ENCODE assay signal across 10 cellular contexts in the genomic region with DNA sequence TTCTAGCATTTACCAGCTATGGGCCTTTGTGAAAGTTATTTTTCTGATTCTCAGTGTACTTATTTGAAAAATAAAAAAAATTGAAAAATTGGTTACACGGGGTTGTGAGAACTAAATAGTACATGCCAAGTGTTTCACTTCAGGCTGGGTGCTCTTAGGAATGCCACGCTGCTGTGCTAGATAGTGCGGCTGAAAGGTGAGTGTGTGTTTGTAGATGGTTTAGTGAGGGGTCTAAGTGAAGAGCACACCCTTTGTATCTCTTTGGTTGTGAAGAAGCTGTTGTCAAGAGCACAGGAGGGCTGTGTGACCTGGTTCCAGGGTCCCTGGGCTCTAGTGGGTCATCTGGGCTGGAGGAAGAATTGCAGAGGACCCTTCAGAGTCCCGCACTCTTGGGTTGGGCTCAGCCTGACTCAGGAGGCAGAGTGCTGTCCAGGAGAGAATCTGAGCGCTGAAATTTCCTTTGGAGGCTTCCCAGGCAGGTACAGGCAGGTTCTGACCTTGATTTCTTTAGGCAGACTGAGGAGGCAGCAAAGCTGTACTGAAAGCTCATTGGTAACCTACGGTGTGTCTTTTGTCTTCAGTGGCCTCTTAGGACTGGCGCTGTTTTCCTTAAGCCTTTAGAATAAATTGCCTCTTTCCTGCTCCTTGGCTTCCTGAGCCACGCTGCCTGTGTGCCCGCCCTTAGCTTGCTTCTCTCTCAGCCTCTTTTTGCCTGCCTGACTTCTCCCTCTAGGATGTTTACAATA. TPM values are rescaled to one million over a fixed set of nuclear protein-coding genes. Genes with fewer than 3 reads are reported as not detected.
DNase-seq lines count a peak whose midpoint lies in the region; ATAC-seq and TF ChIP-seq lines count a peak whose summit lies in the region.
"Had no signal": no experiment of that assay in that cellular context is flagged by ENCODE, and none has a peak within 500 bp of the region (broad histone marks: within the 10 kb centered on the region; RNA-seq: fewer than 3 reads in every experiment).

No MANE protein-coding gene starts in this region.

- TF ChIP-seq CTCF in natural killer cell (IDR thresholded peaks at IDR 0.05): no peak

- H3K36me3 Mint-ChIP-seq in natural killer cell: no peaks in the 10 kb centered on the region
- H3K36me3 Mint-ChIP-seq in natural killer cell treated with Interleukin-12 subunit alpha and Interleukin-12 subunit beta and Interleukin-15 and Interleukin-18, amount 100 ng/mL, for 72 hours: no peaks in the 10 kb centered on the region
- no peaks in the 10 kb centered on the region for H3K36me3 Mint-ChIP-seq in effector memory CD8-positive, alpha-beta T cell (ENCODE audit: insufficient read depth)

- H3K27me3 ChIP-seq in mucosa of stomach (ENCODE audit: control insufficient read depth, insufficient read depth, low read length): no peaks in the 10 kb centered on the region
- H3K27me3 ChIP-seq: MG63 had no signal

- H3K9ac ChIP-seq in mucosa of stomach (ENCODE audit: low read length): peak overlapping the region; percentile 50

- H3K36me3 ChIP-seq in mucosa of stomach (ENCODE audit: control insufficient read depth, insufficient read depth, low read length): no peaks in the 10 kb centered on the region
- H3K36me3 ChIP-seq: MG63 had no signal

- no peaks in the 10 kb centered on the region for H3K9me3 ChIP-seq in mucosa of stomach (ENCODE audit: control insufficient read depth, low read length)
- H3K9me3 ChIP-seq: MG63 had no signal

- H3K27me3 Mint-ChIP-seq in natural killer cell (ENCODE audit: low read depth in 2 of 2): no peaks in the 10 kb centered on the region
- no peaks in the 10 kb centered on the region for H3K27me3 Mint-ChIP-seq in natural killer cell treated with Interleukin-12 subunit alpha and Interleukin-12 subunit beta and Interleukin-15 and Interleukin-18, amount 100 ng/mL, for 72 hours
- no peaks in the 10 kb centered on the region for H3K27me3 Mint-ChIP-seq in effector memory CD8-positive, alpha-beta T cell

- no peak overlapping the region for H3K4me3 ChIP-seq in mucosa of stomach (ENCODE audit: low read length)
- H3K4me3 ChIP-seq: MG63 had no signal

- peaks cover 72 to 85% of the 10 kb centered on the region in 2 donors for H3K4me1 Mint-ChIP-seq in natural killer cell
- H3K4me1 Mint-ChIP-seq in natural killer cell treated with Interleukin-12 subunit alpha and Interleukin-12 subunit beta and Interleukin-15 and Interleukin-18, amount 100 ng/mL, for 72 hours (ENCODE audit: low read depth in 2 of 2): peaks cover 63 to 68% of the 10 kb centered on the region in 2 donors
- peaks cover 57 to 75% of the 10 kb centered on the region in 2 donors for H3K4me1 Mint-ChIP-seq in effector memory CD8-positive, alpha-beta T cell (ENCODE audit: low read depth in 2 of 2)

- ATAC-seq in natural killer cell (no peak), HG03139 (IDR thresholded peaks at IDR 0.05; ENCODE audit: unreplicated experiment) (no peak)
- no peak for ATAC-seq in natural killer cell treated with Interleukin-12 subunit alpha and Interleukin-12 subunit beta and Interleukin-15 and Interleukin-18, amount 100 ng/mL, for 72 hours
- no peak for ATAC-seq in effector memory CD8-positive, alpha-beta T cell (replicated peaks)

- intact Hi-C loops in natural killer cell (cut with micrococcal nuclease): no loop called here

- peak overlapping the region; percentile 46 to 71 for H3K27ac Mint-ChIP-seq in natural killer cell
- H3K27ac Mint-ChIP-seq in natural killer cell treated with Interleukin-12 subunit alpha and Interleukin-12 subunit beta and Interleukin-15 and Interleukin-18, amount 100 ng/mL, for 72 hours: peak overlapping the region in 1 of 2 donors; percentile 63
- H3K27ac Mint-ChIP-seq in effector memory CD8-positive, alpha-beta T cell: peak overlapping the region; percentile 57 to 87

- peaks cover 57% of the 10 kb centered on the region for H3K4me1 ChIP-seq in mucosa of stomach (ENCODE audit: control insufficient read depth, insufficient read depth, low read length)

- no peaks in the 10 kb centered on the region for H3K9me3 Mint-ChIP-seq in natural killer cell
- no peaks in the 10 kb centered on the region for H3K9me3 Mint-ChIP-seq in natural killer cell treated with Interleukin-12 subunit alpha and Interleukin-12 subunit beta and Interleukin-15 and Interleukin-18, amount 100 ng/mL, for 72 hours
- H3K9me3 Mint-ChIP-seq in effector memory CD8-positive, alpha-beta T cell: no peaks in the 10 kb centered on the region

- TF ChIP-seq POLR2A in erythroblast (IDR thresholded peaks at IDR 0.05; ENCODE audit: low read length): no peak

- H3K4me3 Mint-ChIP-seq in natural killer cell: no peak overlapping the region
- H3K4me3 Mint-ChIP-seq in natural killer cell treated with Interleukin-12 subunit alpha and Interleukin-12 subunit beta and Interleukin-15 and Interleukin-18, amount 100 ng/mL, for 72 hours: no peak overlapping the region
- H3K4me3 Mint-ChIP-seq in effector memory CD8-positive, alpha-beta T cell: peak overlapping the region; percentile 0 to 6

- no peak for DNase-seq in natural killer cell
- no peak for DNase-seq in natural killer cell treated with Interleukin-12 subunit alpha and Interleukin-12 subunit beta and Interleukin-15 and Interleukin-18, amount 100 ng/mL, for 72 hours (ENCODE audit: low spot score)
- no peak for DNase-seq in effector memory CD8-positive, alpha-beta T cell
- no peak for DNase-seq in SKM-1 (lab: John Stamatoyannopoulos, UW; ENCODE audit: unreplicated experiment)
- DNase-seq in erythroblast (lab: John Stamatoyannopoulos, UW): no peak
- DNase-seq in NCI-H1417 (lab: John Stamatoyannopoulos, UW): no peak
- DNase-seq: activated CD8-positive, alpha-beta memory T cell treated with anti-CD3 and anti-CD28 coated beads, Interleukin-2, amount 50 U/mL, for 48 hours; MG63 had no signal

RNA-seq across cellular contexts. Expression of gene MAP4K4, which starts 44.4 kb away (rescaled TPM):
- 10 to 100 TPM; 60.2 to 80.3 (median 66.5) TPM for total RNA-seq in natural killer cell
- 10 to 100 TPM; 69.1 to 71.5 TPM for total RNA-seq in natural killer cell treated with Interleukin-12 subunit alpha and Interleukin-12 subunit beta and Interleukin-15 and Interleukin-18, amount 100 ng/mL, for 72 hours

Comparison
In these comparisons a context has a peak if more than half of its experiments do, and no peak if none do; other contexts are left out.
1. H3K4me3 Mint-ChIP-seq: peak in effector memory CD8-positive, alpha-beta T cell (2 of 2); none in natural killer cell (single experiment) and natural killer cell treated with Interleukin-12 subunit alpha and Interleukin-12 subunit beta and Interleukin-15 and Interleukin-18, amount 100 ng/mL, for 72 hours (single experiment).